Comparison of ENCODE assay signal across 1 cellular context in the genomic region with DNA sequence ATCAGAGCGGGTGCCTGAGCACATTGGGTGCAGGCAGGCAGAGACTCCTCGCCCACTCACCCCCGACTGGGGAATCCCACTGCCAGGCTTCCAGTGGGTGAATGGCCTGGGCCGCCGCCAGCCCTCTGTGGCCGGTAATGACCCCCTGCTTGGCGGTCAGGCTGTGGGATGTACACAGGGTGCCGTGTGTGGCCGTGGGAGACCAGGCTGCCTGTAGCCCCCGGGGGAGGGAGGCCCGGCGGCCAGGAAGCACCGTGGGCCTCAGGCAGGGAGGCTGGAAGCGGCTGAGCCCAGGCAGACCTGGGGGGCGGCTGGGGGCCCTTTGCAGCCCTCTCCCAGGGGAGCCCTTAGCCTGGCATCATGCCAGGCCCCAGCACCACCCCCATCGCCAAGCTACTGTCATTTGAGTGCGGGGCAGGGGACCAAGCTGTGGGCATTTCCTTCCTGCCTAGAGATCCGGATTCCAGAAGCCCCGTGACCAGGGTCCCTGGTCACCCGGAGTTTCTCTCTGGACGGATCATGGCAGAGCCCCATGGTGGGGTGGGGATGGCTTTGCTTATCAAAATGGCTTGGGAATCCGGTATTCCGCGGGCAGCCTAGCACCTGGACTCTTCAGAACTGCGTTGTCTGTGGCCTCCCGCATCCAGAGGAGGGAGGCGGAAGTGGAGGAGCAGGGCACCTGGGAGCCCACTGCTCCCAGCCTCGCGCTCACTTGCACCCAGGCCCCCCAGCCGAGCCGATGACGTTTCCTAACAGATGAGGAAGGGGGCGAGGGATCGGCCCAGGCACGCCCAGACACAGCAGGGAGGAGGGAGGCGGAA.
TF ChIP-seq lines count a peak whose summit lies in the region.

No MANE protein-coding gene starts in this region.

TF ChIP-seq in GM23338, 12 proteins besides CTCF, POLR2A, EP300 and RAD21:
- TF ChIP-seq, protein P1, sequence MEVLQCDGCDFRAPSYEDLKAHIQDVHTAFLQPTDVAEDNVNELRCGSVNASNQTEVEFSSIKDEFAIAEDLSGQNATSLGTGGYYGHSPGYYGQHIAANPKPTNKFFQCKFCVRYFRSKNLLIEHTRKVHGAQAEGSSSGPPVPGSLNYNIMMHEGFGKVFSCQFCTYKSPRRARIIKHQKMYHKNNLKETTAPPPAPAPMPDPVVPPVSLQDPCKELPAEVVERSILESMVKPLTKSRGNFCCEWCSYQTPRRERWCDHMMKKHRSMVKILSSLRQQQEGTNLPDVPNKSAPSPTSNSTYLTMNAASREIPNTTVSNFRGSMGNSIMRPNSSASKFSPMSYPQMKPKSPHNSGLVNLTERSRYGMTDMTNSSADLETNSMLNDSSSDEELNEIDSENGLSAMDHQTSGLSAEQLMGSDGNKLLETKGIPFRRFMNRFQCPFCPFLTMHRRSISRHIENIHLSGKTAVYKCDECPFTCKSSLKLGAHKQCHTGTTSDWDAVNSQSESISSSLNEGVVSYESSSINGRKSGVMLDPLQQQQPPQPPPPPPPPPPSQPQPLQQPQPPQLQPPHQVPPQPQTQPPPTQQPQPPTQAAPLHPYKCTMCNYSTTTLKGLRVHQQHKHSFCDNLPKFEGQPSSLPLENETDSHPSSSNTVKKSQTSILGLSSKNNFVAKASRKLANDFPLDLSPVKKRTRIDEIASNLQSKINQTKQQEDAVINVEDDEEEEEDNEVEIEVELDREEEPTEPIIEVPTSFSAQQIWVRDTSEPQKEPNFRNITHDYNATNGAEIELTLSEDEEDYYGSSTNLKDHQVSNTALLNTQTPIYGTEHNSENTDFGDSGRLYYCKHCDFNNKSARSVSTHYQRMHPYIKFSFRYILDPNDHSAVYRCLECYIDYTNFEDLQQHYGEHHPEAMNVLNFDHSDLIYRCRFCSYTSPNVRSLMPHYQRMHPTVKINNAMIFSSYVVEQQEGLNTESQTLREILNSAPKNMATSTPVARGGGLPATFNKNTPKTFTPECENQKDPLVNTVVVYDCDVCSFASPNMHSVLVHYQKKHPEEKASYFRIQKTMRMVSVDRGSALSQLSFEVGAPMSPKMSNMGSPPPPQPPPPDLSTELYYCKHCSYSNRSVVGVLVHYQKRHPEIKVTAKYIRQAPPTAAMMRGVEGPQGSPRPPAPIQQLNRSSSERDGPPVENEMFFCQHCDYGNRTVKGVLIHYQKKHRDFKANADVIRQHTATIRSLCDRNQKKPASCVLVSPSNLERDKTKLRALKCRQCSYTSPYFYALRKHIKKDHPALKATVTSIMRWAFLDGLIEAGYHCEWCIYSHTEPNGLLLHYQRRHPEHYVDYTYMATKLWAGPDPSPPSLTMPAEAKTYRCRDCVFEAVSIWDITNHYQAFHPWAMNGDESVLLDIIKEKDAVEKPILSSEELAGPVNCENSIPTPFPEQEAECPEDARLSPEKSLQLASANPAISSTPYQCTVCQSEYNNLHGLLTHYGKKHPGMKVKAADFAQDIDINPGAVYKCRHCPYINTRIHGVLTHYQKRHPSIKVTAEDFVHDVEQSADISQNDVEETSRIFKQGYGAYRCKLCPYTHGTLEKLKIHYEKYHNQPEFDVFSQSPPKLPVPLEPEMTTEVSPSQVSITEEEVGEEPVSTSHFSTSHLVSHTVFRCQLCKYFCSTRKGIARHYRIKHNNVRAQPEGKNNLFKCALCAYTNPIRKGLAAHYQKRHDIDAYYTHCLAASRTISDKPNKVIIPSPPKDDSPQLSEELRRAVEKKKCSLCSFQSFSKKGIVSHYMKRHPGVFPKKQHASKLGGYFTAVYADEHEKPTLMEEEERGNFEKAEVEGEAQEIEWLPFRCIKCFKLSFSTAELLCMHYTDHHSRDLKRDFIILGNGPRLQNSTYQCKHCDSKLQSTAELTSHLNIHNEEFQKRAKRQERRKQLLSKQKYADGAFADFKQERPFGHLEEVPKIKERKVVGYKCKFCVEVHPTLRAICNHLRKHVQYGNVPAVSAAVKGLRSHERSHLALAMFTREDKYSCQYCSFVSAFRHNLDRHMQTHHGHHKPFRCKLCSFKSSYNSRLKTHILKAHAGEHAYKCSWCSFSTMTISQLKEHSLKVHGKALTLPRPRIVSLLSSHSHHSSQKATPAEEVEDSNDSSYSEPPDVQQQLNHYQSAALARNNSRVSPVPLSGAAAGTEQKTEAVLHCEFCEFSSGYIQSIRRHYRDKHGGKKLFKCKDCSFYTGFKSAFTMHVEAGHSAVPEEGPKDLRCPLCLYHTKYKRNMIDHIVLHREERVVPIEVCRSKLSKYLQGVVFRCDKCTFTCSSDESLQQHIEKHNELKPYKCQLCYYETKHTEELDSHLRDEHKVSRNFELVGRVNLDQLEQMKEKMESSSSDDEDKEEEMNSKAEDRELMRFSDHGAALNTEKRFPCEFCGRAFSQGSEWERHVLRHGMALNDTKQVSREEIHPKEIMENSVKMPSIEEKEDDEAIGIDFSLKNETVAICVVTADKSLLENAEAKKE (CRISPR knock-in tag; IDR thresholded peaks at IDR 0.05): no peak
- TF ChIP-seq CREB1 (CRISPR knock-in tag; IDR thresholded peaks at IDR 0.05; ENCODE audit: low read depth) (peak; percentile 67), ZNF114 (CRISPR knock-in tag; IDR thresholded peaks at IDR 0.05) (no peak)
- TF ChIP-seq, protein P2, sequence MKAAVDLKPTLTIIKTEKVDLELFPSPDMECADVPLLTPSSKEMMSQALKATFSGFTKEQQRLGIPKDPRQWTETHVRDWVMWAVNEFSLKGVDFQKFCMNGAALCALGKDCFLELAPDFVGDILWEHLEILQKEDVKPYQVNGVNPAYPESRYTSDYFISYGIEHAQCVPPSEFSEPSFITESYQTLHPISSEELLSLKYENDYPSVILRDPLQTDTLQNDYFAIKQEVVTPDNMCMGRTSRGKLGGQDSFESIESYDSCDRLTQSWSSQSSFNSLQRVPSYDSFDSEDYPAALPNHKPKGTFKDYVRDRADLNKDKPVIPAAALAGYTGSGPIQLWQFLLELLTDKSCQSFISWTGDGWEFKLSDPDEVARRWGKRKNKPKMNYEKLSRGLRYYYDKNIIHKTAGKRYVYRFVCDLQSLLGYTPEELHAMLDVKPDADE (IDR thresholded peaks at IDR 0.05): no peak
